In genomic region chr11:31949733-31950200, GRCh38 we compare ENCODE assay signal across 1 cellular context.
TF ChIP-seq lines count a peak whose summit lies in the region.

No MANE protein-coding gene starts in this region.

TF ChIP-seq in GM12878, 131 proteins besides CTCF, POLR2A, EP300 and RAD21 (continued from another document):
- TF ChIP-seq PKNOX1 (IDR thresholded peaks at IDR 0.05) (peak; percentile 63; the same call in 1 of the 2 replicates), MLLT1 (IDR thresholded peaks at IDR 0.05) (peak; percentile 95), SMARCA5 (IDR thresholded peaks at IDR 0.05) (peak; percentile 65; the same call in 1 of the 2 replicates), ATF2 (IDR thresholded peaks at IDR 0.05; ENCODE audit: low read length) (peak; percentile 34; the same call in 1 of the 2 replicates), MTA2 (IDR thresholded peaks at IDR 0.05; ENCODE audit: low read depth) (peak; percentile 94), CBX5 (IDR thresholded peaks at IDR 0.05; ENCODE audit: low read depth) (peak; percentile 77; the same call in 1 of the 2 replicates), RELB (IDR thresholded peaks at IDR 0.05; ENCODE audit: low read depth) (peak; percentile 86)
